Comparison of ENCODE assay signal across 9 cellular contexts in genomic region chrX:6407541-6407940, GRCh38.
"Had no signal": no experiment of that assay in that cellular context is flagged by ENCODE, and none has a peak within 500 bp of the region (broad histone marks: within the 10 kb centered on the region; RNA-seq: fewer than 3 reads in every experiment).

No MANE protein-coding gene starts in this region.

- H3K9ac ChIP-seq: GM23248, KMS-11 had no signal

- DNase-seq: GM23248, GOT3, H9, HCEC 1CT, Karpas-422, KBM-7 had no signal

- H3K4me3 Mint-ChIP-seq: H9 had no signal

- H3K27ac Mint-ChIP-seq: H9 had no signal

- H3K4me2 ChIP-seq: KMS-11 had no signal

- H3K27ac ChIP-seq: GM23248, KMS-11 had no signal

- FAIRE-seq: H54, HTR-8/SVneo had no signal

- H3K4me3 ChIP-seq: GM23248 had no signal

- H3K9me3 Mint-ChIP-seq: H9 had no signal

- H2AFZ ChIP-seq: GM23248 had no signal
